14 cellular contexts compared by ENCODE assay signal in genomic region chr4:95676190-95676589, GRCh38.
"Had no signal": no experiment of that assay in that cellular context is flagged by ENCODE, and none has a peak within 500 bp of the region (broad histone marks: within the 10 kb centered on the region; RNA-seq: fewer than 3 reads in every experiment).

No MANE protein-coding gene starts in this region.

- H3K4me3 Mint-ChIP-seq: activated CD4-positive, alpha-beta memory T cell treated with anti-CD3 and anti-CD28 coated beads, Interleukin-2, amount 10 ng/mL, durations not matched to agents 7 days and 5 days; activated naive CD8-positive, alpha-beta T cell treated with anti-CD3 and anti-CD28 coated beads, Interleukin-2, amount 10 ng/mL, durations not matched to agents 7 days and 5 days; activated T-cell treated with anti-CD3 and anti-CD28 coated beads, Interleukin-2, amount 50 U/mL, for 72 hours; dendritic cell treated with granulocyte-macrophage colony-stimulating factor and Interleukin-4, amounts not matched to agents 40 ng/mL and 50 ng/mL, for 4 days; natural killer cell; type B pancreatic cell had no signal

- H3K4me1 Mint-ChIP-seq: activated CD4-positive, alpha-beta memory T cell treated with anti-CD3 and anti-CD28 coated beads, Interleukin-2, amount 10 ng/mL, durations not matched to agents 7 days and 5 days; activated naive CD8-positive, alpha-beta T cell treated with anti-CD3 and anti-CD28 coated beads, Interleukin-2, amount 10 ng/mL, durations not matched to agents 7 days and 5 days; natural killer cell had no signal

- DNase-seq: activated CD4-positive, alpha-beta memory T cell treated with anti-CD3 and anti-CD28 coated beads, Interleukin-2, amount 10 ng/mL, durations not matched to agents 7 days and 5 days; activated CD8-positive, alpha-beta memory T cell treated with anti-CD3 and anti-CD28 coated beads, Interleukin-2, amount 50 U/mL, for 4 hours; activated naive CD8-positive, alpha-beta T cell treated with anti-CD3 and anti-CD28 coated beads, Interleukin-2, amount 10 ng/mL, durations not matched to agents 7 days and 5 days; activated T-cell treated with anti-CD3 and anti-CD28 coated beads, Interleukin-2, amount 50 U/mL, for 72 hours; central memory CD4-positive, alpha-beta T cell; left colon; mucosa of descending colon; natural killer cell; sigmoid colon; stimulated activated CD4-positive, alpha-beta T cell treated with anti-CD3 and anti-CD28 coated beads, Interleukin-12 subunit alpha, Interleukin-12 subunit beta, amount 100 ng/mL, for 4 hours; stimulated activated naive CD4-positive, alpha-beta T cell treated with Interleukin-2 at 50 U/mL for 16 hours had no signal

- H3K27me3 Mint-ChIP-seq: activated CD4-positive, alpha-beta memory T cell treated with anti-CD3 and anti-CD28 coated beads, Interleukin-2, amount 10 ng/mL, durations not matched to agents 7 days and 5 days; activated naive CD8-positive, alpha-beta T cell treated with anti-CD3 and anti-CD28 coated beads, Interleukin-2, amount 10 ng/mL, durations not matched to agents 7 days and 5 days; dendritic cell treated with granulocyte-macrophage colony-stimulating factor and Interleukin-4, amounts not matched to agents 40 ng/mL and 50 ng/mL, for 4 days; progenitor cell of endocrine pancreas; type B pancreatic cell had no signal

- H3K27ac Mint-ChIP-seq: activated CD4-positive, alpha-beta memory T cell treated with anti-CD3 and anti-CD28 coated beads, Interleukin-2, amount 10 ng/mL, durations not matched to agents 7 days and 5 days; activated naive CD8-positive, alpha-beta T cell treated with anti-CD3 and anti-CD28 coated beads, Interleukin-2, amount 10 ng/mL, durations not matched to agents 7 days and 5 days; activated T-cell treated with anti-CD3 and anti-CD28 coated beads, Interleukin-2, amount 50 U/mL, for 72 hours; dendritic cell treated with granulocyte-macrophage colony-stimulating factor and Interleukin-4, amounts not matched to agents 40 ng/mL and 50 ng/mL, for 4 days; natural killer cell; progenitor cell of endocrine pancreas; type B pancreatic cell had no signal

- H3K36me3 Mint-ChIP-seq: activated naive CD8-positive, alpha-beta T cell treated with anti-CD3 and anti-CD28 coated beads, Interleukin-2, amount 10 ng/mL, durations not matched to agents 7 days and 5 days; natural killer cell; type B pancreatic cell had no signal

- ATAC-seq: activated T-cell treated with anti-CD3 and anti-CD28 coated beads, Interleukin-2, amount 50 U/mL, for 72 hours; left colon; mucosa of descending colon; natural killer cell had no signal
